In genomic region chr14:71628433-71628832, GRCh38 we compare ENCODE assay signal across 22 cellular contexts.
"Had no signal": no experiment of that assay in that cellular context is flagged by ENCODE, and none has a peak within 500 bp of the region (broad histone marks: within the 10 kb centered on the region; RNA-seq: fewer than 3 reads in every experiment).

No MANE protein-coding gene starts in this region.

- ATAC-seq: activated T-cell treated with anti-CD3 and anti-CD28 coated beads, Interleukin-2, amount 50 U/mL, for 4 hours; heart right ventricle; left cardiac atrium; mucosa of descending colon; WTC11 had no signal

- H3K4me1 ChIP-seq: heart right ventricle, testis had no signal

- H3K27me3 Mint-ChIP-seq: activated naive CD8-positive, alpha-beta T cell treated with anti-CD3 and anti-CD28 coated beads, Interleukin-2, amount 10 ng/mL, durations not matched to agents 7 days and 5 days had no signal

- H3K27ac ChIP-seq: coronary artery, heart right ventricle, spleen, testis had no signal

- H3K4me3 ChIP-seq: coronary artery, heart right ventricle, mucosa of descending colon, spleen, testis had no signal

- H3K27me3 ChIP-seq: heart right ventricle, spleen, testis had no signal

- H3K4me3 Mint-ChIP-seq: activated naive CD8-positive, alpha-beta T cell treated with anti-CD3 and anti-CD28 coated beads, Interleukin-2, amount 10 ng/mL, durations not matched to agents 7 days and 5 days; activated T-cell treated with anti-CD3 and anti-CD28 coated beads, Interleukin-2, amount 50 U/mL, for 4 hours; endodermal cell; T-helper 1 cell treated with Interleukin-12 subunit alpha and Interleukin-12 subunit beta and Interleukin-4 antibody, amounts not matched to agents 30 μg/mL and 1 μg/mL, for 36 hours; WTC11 had no signal

- H3K27ac Mint-ChIP-seq: activated naive CD8-positive, alpha-beta T cell treated with anti-CD3 and anti-CD28 coated beads, Interleukin-2, amount 10 ng/mL, durations not matched to agents 7 days and 5 days; endodermal cell; T-helper 1 cell treated with Interleukin-12 subunit alpha and Interleukin-12 subunit beta and Interleukin-4 antibody, amounts not matched to agents 30 μg/mL and 1 μg/mL, for 36 hours; WTC11 had no signal

- DNase-seq: activated CD8-positive, alpha-beta memory T cell treated with anti-CD3 and anti-CD28 coated beads for 24 hours; activated CD8-positive, alpha-beta memory T cell treated with anti-CD3 and anti-CD28 coated beads, Interleukin-2, amount 50 U/mL, for 4 hours; activated naive CD4-positive, alpha-beta T cell treated with Interleukin-2 at 50 U/mL for 16 hours; activated naive CD8-positive, alpha-beta T cell treated with anti-CD3 and anti-CD28 coated beads, Interleukin-2, amount 10 ng/mL, durations not matched to agents 7 days and 5 days; activated T-cell treated with anti-CD3 and anti-CD28 coated beads, Interleukin-2, amount 50 U/mL, for 4 hours; amygdala; cerebellar nuclear complex; endodermal cell; heart right ventricle; islet precursor cell; left cardiac atrium; mesenchymal stem cell; mucosa of descending colon; retina; spleen; stimulated activated CD4-positive, alpha-beta T cell treated with anti-CD3 and anti-CD28 coated beads, Interleukin-4, amount 100 ng/mL, for 1 hour; stimulated activated naive CD4-positive, alpha-beta T cell; T1000; testis had no signal

- H3K9me3 ChIP-seq: mucosa of descending colon, testis had no signal
